Comparison of ENCODE assay signal across 13 cellular contexts in the genomic region with DNA sequence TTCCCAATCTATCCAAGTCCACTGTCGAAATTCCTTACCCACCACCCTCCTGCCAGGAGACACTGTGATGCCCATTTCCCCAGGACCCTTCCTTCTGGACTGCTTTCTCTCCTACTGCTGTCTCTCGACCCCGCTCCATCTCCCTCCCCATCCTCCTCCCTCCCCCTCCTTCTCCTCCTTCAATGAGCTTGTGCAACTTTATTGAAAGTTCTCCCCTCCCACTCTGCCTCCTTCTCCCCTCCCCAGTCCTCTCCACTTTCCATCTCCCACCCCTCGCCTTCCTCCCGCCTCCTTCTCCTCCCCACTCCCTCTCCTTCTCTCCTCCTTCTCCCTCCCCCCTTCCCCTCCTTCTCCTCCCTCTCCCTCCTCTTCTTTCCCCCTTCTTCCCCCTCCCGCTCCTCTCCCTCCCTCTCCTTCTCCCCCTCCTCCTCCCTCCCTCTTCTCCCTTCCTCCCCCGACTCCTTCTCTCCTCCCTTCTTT.
DNase-seq lines count a peak whose midpoint lies in the region; ATAC-seq and TF ChIP-seq lines count a peak whose summit lies in the region.
"Had no signal": no experiment of that assay in that cellular context is flagged by ENCODE, and none has a peak within 500 bp of the region (broad histone marks: within the 10 kb centered on the region; RNA-seq: fewer than 3 reads in every experiment).

No MANE protein-coding gene starts in this region.

- H3K27me3 ChIP-seq in osteoblast (ENCODE audit: insufficient read depth, low read length): no peaks in the 10 kb centered on the region
- no peaks in the 10 kb centered on the region for H3K27me3 ChIP-seq in foreskin keratinocyte

- TF ChIP-seq CTCF in osteoblast (IDR thresholded peaks at IDR 0.05; ENCODE audit: extremely low read depth, low read depth, low read length) (no peak), foreskin keratinocyte (conservative IDR thresholded peaks at IDR 0.05) (no peak)

- DNase-seq in A172 (ENCODE audit: low spot score) (peak; percentile 40), NOMO-1 treated with dmso at 0.1 percent for 144 hours (lab: John Stamatoyannopoulos, UW; ENCODE audit: unreplicated experiment) (peak; percentile 73), osteoblast (ENCODE audit: insufficient read length, low spot score, missing footprints) (peak; percentile 43), NCI-H526 treated with DMSO at 0.1 percent for 48 hours (lab: John Stamatoyannopoulos, UW) (no peak), foreskin keratinocyte (no peak)
- no peak for DNase-seq in stimulated activated CD4-positive, alpha-beta T cell treated with anti-CD3 and anti-CD28 coated beads, Interleukin-2, amount 100 ng/mL, for 48 hours
- DNase-seq: activated CD8-positive, alpha-beta memory T cell treated with anti-CD3 and anti-CD28 coated beads, Interleukin-2, amount 10 ng/mL, durations not matched to agents 7 days and 5 days; amygdala; NCI-H2171 treated with DMSO at 0.1 percent for 48 hours; stimulated activated CD4-positive, alpha-beta T cell treated with anti-CD3 and anti-CD28 coated beads, Interleukin-15, amount 100 ng/mL, for 24 hours; substantia nigra had no signal

- ATAC-seq in esophagus mucosa (peak; percentile 34), GM18519 (IDR thresholded peaks at IDR 0.05; ENCODE audit: low FRiP score, unreplicated experiment) (no peak), foreskin keratinocyte (no peak)
- ATAC-seq: activated CD8-positive, alpha-beta memory T cell treated with anti-CD3 and anti-CD28 coated beads, Interleukin-2, amount 10 ng/mL, durations not matched to agents 7 days and 5 days had no signal

- H3K4me1 ChIP-seq in osteoblast (ENCODE audit: insufficient read depth, low read length): peaks cover 42% of the 10 kb centered on the region
- H3K4me1 ChIP-seq in foreskin keratinocyte: peaks cover 22% of the 10 kb centered on the region

- peak overlapping the region; percentile 64 for H3K4me3 ChIP-seq in osteoblast (ENCODE audit: insufficient read depth, low read length)

- peak overlapping the region; percentile 97 for H3K27ac ChIP-seq in osteoblast (ENCODE audit: low read depth, low read length)
- no peak overlapping the region for H3K27ac ChIP-seq in foreskin keratinocyte

- no peaks in the 10 kb centered on the region for H3K79me2 ChIP-seq in osteoblast (ENCODE audit: insufficient read depth, low read length)

- no peaks in the 10 kb centered on the region for H3K36me3 ChIP-seq in osteoblast (ENCODE audit: insufficient read depth, low read length)

- H2AFZ ChIP-seq in osteoblast (ENCODE audit: low read length): peak overlapping the region; percentile 75

- peak overlapping the region; percentile 86 for H3K4me2 ChIP-seq in osteoblast (ENCODE audit: insufficient read depth, low read length)

- H3K9me3 ChIP-seq in osteoblast (ENCODE audit: low read depth, low read length): no peaks in the 10 kb centered on the region

- H4K20me1 ChIP-seq in osteoblast (ENCODE audit: insufficient read depth, low read length): no peaks in the 10 kb centered on the region

Comparison
In these comparisons a context has a peak if more than half of its experiments do, and no peak if none do; other contexts are left out.
1. DNase-seq: peak in A172 (single experiment), NOMO-1 treated with dmso at 0.1 percent for 144 hours (single experiment) and osteoblast (single experiment); none in NCI-H526 treated with DMSO at 0.1 percent for 48 hours (single experiment), stimulated activated CD4-positive, alpha-beta T cell treated with anti-CD3 and anti-CD28 coated beads, Interleukin-2, amount 100 ng/mL, for 48 hours (0 of 2) and foreskin keratinocyte (0 of 2).